ENCODE assay signal across 7 cellular contexts in the genomic region with DNA sequence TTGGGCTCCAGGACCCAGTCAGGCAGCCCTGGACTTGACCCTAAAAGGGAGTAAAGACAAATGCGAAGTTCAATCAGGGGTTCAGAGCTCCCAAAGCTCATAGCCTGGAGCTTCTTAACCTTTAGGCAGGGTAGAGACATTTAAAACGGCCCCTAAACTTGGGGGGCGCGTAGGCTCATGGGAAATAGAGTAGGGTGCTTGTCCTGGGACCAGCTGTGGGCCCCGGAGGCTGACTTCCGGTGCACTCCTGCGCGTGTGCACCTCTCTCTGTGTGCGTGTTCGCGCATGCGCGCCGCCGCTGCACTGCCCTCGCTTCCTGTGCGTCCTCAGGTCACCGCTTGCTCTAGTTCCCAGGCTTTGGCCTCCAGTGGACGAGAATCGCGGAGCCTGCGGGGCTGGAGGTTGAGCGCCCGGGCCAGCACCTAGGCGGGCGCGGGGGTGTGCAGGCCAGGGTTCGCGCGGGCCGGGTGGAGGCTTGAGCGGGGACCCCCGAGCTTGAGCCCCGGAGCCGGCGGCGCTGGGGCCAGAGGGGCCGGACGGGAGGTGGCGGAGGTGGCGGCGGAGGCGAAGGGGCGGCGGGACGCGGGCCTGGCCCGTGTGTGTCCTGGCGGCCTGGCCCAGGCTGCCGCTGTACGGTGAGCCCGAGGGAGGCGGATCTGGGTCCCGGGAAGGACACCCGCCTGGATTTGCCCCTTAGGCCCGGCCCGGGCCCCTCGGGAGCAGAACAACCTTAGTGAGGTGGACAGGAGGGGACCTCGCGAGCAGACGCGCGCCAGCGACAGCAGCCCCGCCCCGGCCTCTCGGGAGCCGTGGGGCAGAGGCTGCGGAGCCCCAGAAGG.
DNase-seq lines count a peak whose midpoint lies in the region; ATAC-seq lines count a peak whose summit lies in the region.

A gene (plus strand): TSS at position 303 of the 839 bp plus-strand sequence. CDS start 2,217 bp downstream, outside the sequence.

- peak; percentile 99 for ATAC-seq in GM18511 (IDR thresholded peaks at IDR 0.05; ENCODE audit: unreplicated experiment)
- peak; percentile 99 for ATAC-seq in HG02981 (IDR thresholded peaks at IDR 0.05; ENCODE audit: unreplicated experiment)

- peak; percentile 86 to 87 for DNase-seq in NCI-H2081 (lab: John Stamatoyannopoulos, UW)
- peak; percentile 74 for DNase-seq in T-helper 9 cell
- DNase-seq in astrocyte of the hippocampus (ENCODE audit: low read depth, low spot score): peak; percentile 97
- peak; percentile 85 to 87 for DNase-seq in hippocampal formation (lab: John Stamatoyannopoulos, UW)
- peak; percentile 95 for DNase-seq in retina

Comparison
In these comparisons a context has a peak if more than half of its experiments do, and no peak if none do; other contexts are left out.
1. Peak in every context shown above with its lines: DNase-seq and ATAC-seq.